ENCODE assay signal across 2 cellular contexts in the genomic region with DNA sequence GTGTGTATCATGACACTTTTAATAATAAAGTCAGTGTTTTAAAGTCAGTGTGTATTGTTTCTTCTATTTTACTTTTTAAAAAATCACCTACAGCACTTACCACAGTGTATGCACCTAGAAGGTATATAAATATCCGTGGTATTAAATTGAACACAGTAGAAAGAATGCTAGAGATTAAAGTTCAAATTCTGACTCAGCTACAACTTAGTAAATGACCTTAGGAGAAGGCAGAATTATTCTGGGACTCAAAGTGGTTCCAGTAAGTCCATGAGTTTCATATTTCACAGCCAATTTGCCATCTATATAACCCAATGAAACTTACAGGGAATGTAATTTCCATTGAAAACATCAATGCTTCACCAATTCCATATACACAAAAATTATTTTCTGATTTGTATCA.
TF ChIP-seq lines count a peak whose summit lies in the region.

No MANE protein-coding gene starts in this region.

TF ChIP-seq in A549, 52 proteins besides CTCF, POLR2A, EP300 and RAD21:
- TF ChIP-seq, protein P1, sequence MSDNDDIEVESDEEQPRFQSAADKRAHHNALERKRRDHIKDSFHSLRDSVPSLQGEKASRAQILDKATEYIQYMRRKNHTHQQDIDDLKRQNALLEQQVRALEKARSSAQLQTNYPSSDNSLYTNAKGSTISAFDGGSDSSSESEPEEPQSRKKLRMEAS (IDR thresholded peaks at IDR 0.05) = no peak
- TF ChIP-seq KDM5A (IDR thresholded peaks at IDR 0.05) = no peak

TF ChIP-seq in IMR-90, 13 proteins besides CTCF, POLR2A, EP300 and RAD21:
- TF ChIP-seq, protein P2, sequence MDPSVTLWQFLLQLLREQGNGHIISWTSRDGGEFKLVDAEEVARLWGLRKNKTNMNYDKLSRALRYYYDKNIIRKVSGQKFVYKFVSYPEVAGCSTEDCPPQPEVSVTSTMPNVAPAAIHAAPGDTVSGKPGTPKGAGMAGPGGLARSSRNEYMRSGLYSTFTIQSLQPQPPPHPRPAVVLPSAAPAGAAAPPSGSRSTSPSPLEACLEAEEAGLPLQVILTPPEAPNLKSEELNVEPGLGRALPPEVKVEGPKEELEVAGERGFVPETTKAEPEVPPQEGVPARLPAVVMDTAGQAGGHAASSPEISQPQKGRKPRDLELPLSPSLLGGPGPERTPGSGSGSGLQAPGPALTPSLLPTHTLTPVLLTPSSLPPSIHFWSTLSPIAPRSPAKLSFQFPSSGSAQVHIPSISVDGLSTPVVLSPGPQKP (IDR thresholded peaks at IDR 0.05; ENCODE audit: borderline replicate concordance, low read depth, low read length) = no peak
- TF ChIP-seq SMC3 (IDR thresholded peaks at IDR 0.05; ENCODE audit: low read depth, low read length) (no peak), RCOR1 (IDR thresholded peaks at IDR 0.05; ENCODE audit: insufficient replicate concordance, low read length) (no peak), RFX5 (IDR thresholded peaks at IDR 0.05; ENCODE audit: low read depth, low read length) (no peak), NFE2L2 (IDR thresholded peaks at IDR 0.05; ENCODE audit: low read depth, low read length) (no peak), CEBPB (IDR thresholded peaks at IDR 0.05; ENCODE audit: low read depth, low read length) (no peak), MAZ (IDR thresholded peaks at IDR 0.05; ENCODE audit: borderline replicate concordance, low read depth, low read length) (no peak), MAFK (IDR thresholded peaks at IDR 0.05; ENCODE audit: low read depth, low read length) (no peak), CHD1 (IDR thresholded peaks at IDR 0.05; ENCODE audit: low read depth, low read length) (no peak), BHLHE40 (IDR thresholded peaks at IDR 0.05; ENCODE audit: low read depth, low read length) (no peak), MXI1 (IDR thresholded peaks at IDR 0.05; ENCODE audit: borderline replicate concordance, low read depth, low read length) (no peak), FOS (IDR thresholded peaks at IDR 0.05; ENCODE audit: low read depth, low read length) (no peak)
- TF ChIP-seq, protein P3, sequence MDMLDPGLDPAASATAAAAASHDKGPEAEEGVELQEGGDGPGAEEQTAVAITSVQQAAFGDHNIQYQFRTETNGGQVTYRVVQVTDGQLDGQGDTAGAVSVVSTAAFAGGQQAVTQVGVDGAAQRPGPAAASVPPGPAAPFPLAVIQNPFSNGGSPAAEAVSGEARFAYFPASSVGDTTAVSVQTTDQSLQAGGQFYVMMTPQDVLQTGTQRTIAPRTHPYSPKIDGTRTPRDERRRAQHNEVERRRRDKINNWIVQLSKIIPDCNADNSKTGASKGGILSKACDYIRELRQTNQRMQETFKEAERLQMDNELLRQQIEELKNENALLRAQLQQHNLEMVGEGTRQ (IDR thresholded peaks at IDR 0.05; ENCODE audit: low read depth, low read length) = no peak
